ENCODE assay signal across 26 cellular contexts in the genomic region with DNA sequence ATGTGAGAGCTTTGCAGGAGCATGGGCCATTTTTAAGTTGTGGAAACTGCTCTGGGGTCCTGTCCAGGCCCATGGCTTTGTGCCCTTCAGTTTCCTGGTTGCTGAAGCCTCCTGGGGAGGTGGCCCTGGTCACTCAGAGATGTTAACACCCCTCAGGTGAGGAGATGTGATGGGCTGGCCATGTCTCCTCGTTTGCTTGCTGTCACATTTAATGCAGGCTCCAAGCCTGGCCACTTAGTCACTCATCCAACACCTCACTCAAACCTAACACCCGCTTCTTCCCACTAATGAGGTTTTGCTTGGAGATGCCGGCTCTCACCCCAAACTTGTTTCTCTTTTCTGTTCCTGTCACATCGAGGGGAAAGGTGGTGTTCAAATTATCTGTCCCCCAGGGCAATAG.
"Had no signal": no experiment of that assay in that cellular context is flagged by ENCODE, and none has a peak within 500 bp of the region (broad histone marks: within the 10 kb centered on the region; RNA-seq: fewer than 3 reads in every experiment).

No MANE protein-coding gene starts in this region.

- H3K9me3 ChIP-seq: colonic mucosa, esophagus squamous epithelium, gastrocnemius medialis, lower lobe of right lung had no signal

- H3K4me1 ChIP-seq: colonic mucosa, esophagus squamous epithelium, gastrocnemius medialis, lower lobe of right lung had no signal

- DNase-seq: colonic mucosa; cortex of kidney; effector CD8-positive, alpha-beta T cell; effector memory CD8-positive, alpha-beta T cell; endodermal cell; erythroblast; esophagus squamous epithelium; foreskin fibroblast; foreskin melanocyte; gastrocnemius medialis; glutamatergic neuron; head of caudate nucleus; heart right ventricle; hippocampal formation; left colon; left ventricle myocardium inferior; lower lobe of right lung; mesenchymal stem cell; midbrain; naive thymus-derived CD4-positive, alpha-beta T cell had no signal

- ATAC-seq: effector memory CD8-positive, alpha-beta T cell; esophagus mucosa; gastrocnemius medialis; heart right ventricle; left colon; left lobe of liver; lower lobe of right lung; naive thymus-derived CD4-positive, alpha-beta T cell had no signal

- H3K4me3 ChIP-seq: colonic mucosa, esophagus squamous epithelium, gastrocnemius medialis, heart right ventricle, left ventricle myocardium inferior, lower lobe of right lung had no signal

- FAIRE-seq: endometrium, islet of Langerhans, keratinocyte had no signal

- H3K27me3 ChIP-seq: colonic mucosa, gastrocnemius medialis had no signal

- H3K36me3 ChIP-seq: colonic mucosa, esophagus squamous epithelium, gastrocnemius medialis, heart right ventricle, left ventricle myocardium inferior, lower lobe of right lung had no signal

- H3K27ac ChIP-seq: colonic mucosa, epithelial cell of prostate, esophagus squamous epithelium, gastrocnemius medialis, heart right ventricle, left ventricle myocardium inferior, lower lobe of right lung had no signal
